29 cellular contexts compared by ENCODE assay signal in genomic region chr3:126944089-126944965, GRCh38. TPM values are rescaled to one million over a fixed set of nuclear protein-coding genes. Genes with fewer than 3 reads are reported as not detected.
DNase-seq lines count a peak whose midpoint lies in the region; ATAC-seq and TF ChIP-seq lines count a peak whose summit lies in the region.
"Had no signal": no experiment of that assay in that cellular context is flagged by ENCODE, and none has a peak within 500 bp of the region (broad histone marks: within the 10 kb centered on the region; RNA-seq: fewer than 3 reads in every experiment).

No MANE protein-coding gene starts in this region.

- H3K27ac ChIP-seq in neural progenitor cell = no peak overlapping the region
- H3K27ac ChIP-seq: adrenal gland, body of pancreas, dorsolateral prefrontal cortex, hepatocyte, ovary, tibial nerve, WERI-Rb-1 had no signal

- no peaks in the 10 kb centered on the region for H3K9me3 ChIP-seq in neural progenitor cell (ENCODE audit: low read depth)
- H3K9me3 ChIP-seq: adrenal gland, body of pancreas, mucosa of descending colon, ovary, tibial nerve had no signal

- CTCF ChIA-PET in activated CD8-positive, alpha-beta memory T cell treated with anti-CD3 and anti-CD28 coated beads, Interleukin-2, amount 10 ng/mL, durations not matched to agents 7 days and 5 days (lab: Charles Lee) = interaction anchor here (0.6 kb wide), 1 partner anchor 1095 kb away, joined by 3 read pairs; no protein-coding TSS in a partner anchor

- no peaks in the 10 kb centered on the region for H3K4me1 ChIP-seq in neural progenitor cell
- H3K4me1 ChIP-seq: adrenal gland, body of pancreas, tibial nerve had no signal

- no peaks in the 10 kb centered on the region for H4K20me1 ChIP-seq in neural progenitor cell (ENCODE audit: low read depth)

- no peaks in the 10 kb centered on the region for H3K9me3 Mint-ChIP-seq in activated CD8-positive, alpha-beta memory T cell treated with anti-CD3 and anti-CD28 coated beads, Interleukin-2, amount 10 ng/mL, durations not matched to agents 7 days and 5 days (ENCODE audit: low read depth)
- no peaks in the 10 kb centered on the region for H3K9me3 Mint-ChIP-seq in activated T-helper 17 cell treated with anti-CD3 and anti-CD28 coated beads, Interleukin-2, amount 50 U/mL, for 72 hours
- no peaks in the 10 kb centered on the region for H3K9me3 Mint-ChIP-seq in neural progenitor cell
- no peaks in the 10 kb centered on the region for H3K9me3 Mint-ChIP-seq in activated naive CD8-positive, alpha-beta T cell treated with anti-CD3 and anti-CD28 coated beads for 36 hours
- H3K9me3 Mint-ChIP-seq: activated naive CD4-positive, alpha-beta T cell treated with anti-CD3 and anti-CD28 coated beads for 36 hours; central memory CD8-positive, alpha-beta T cell; natural killer cell treated with Interleukin-12 subunit alpha and Interleukin-12 subunit beta and Interleukin-15 and Interleukin-18, amount 100 ng/mL, for 72 hours had no signal

- no peaks in the 10 kb centered on the region for H3K79me2 ChIP-seq in neural progenitor cell (ENCODE audit: low read depth)
- H3K79me2 ChIP-seq: hepatocyte had no signal

- no peaks in the 10 kb centered on the region for H3K36me3 Mint-ChIP-seq in activated CD8-positive, alpha-beta memory T cell treated with anti-CD3 and anti-CD28 coated beads, Interleukin-2, amount 10 ng/mL, durations not matched to agents 7 days and 5 days
- H3K36me3 Mint-ChIP-seq in activated T-helper 17 cell treated with anti-CD3 and anti-CD28 coated beads, Interleukin-2, amount 50 U/mL, for 72 hours (ENCODE audit: low read depth) = no peaks in the 10 kb centered on the region
- H3K36me3 Mint-ChIP-seq in neural progenitor cell = peaks cover 4% of the 10 kb centered on the region
- no peaks in the 10 kb centered on the region for H3K36me3 Mint-ChIP-seq in activated naive CD8-positive, alpha-beta T cell treated with anti-CD3 and anti-CD28 coated beads for 36 hours
- H3K36me3 Mint-ChIP-seq: natural killer cell treated with Interleukin-12 subunit alpha and Interleukin-12 subunit beta and Interleukin-15 and Interleukin-18, amount 100 ng/mL, for 72 hours had no signal

- no peak for DNase-seq in activated CD8-positive, alpha-beta memory T cell treated with anti-CD3 and anti-CD28 coated beads, Interleukin-2, amount 10 ng/mL, durations not matched to agents 7 days and 5 days
- no peak for DNase-seq in activated CD8-positive, alpha-beta memory T cell treated with anti-CD3 and anti-CD28 coated beads for 24 hours
- DNase-seq in neural progenitor cell (ENCODE audit: low spot score) = no peak
- no peak for DNase-seq in Ammon's horn (ENCODE audit: low spot score)
- no peak for DNase-seq in activated naive CD8-positive, alpha-beta T cell treated with anti-CD3 and anti-CD28 coated beads for 36 hours
- DNase-seq: 8988T; activated naive CD4-positive, alpha-beta T cell treated with anti-CD3 and anti-CD28 coated beads for 36 hours; body of pancreas; DND-41; foreskin melanocyte; mucosa of descending colon; NCI-H1048; NCI-H2107; NCI-H446; NCI-H774; ovary; retina; stimulated activated CD4-positive, alpha-beta T cell treated with anti-CD3 and anti-CD28 coated beads, Interleukin-1b, Interleukin-23, amount 100 ng/mL, for 48 hours; WERI-Rb-1 had no signal

- no peaks in the 10 kb centered on the region for H3K27me3 ChIP-seq in neural progenitor cell
- H3K27me3 ChIP-seq: adrenal gland, body of pancreas, dorsolateral prefrontal cortex, hepatocyte, ovary, tibial nerve had no signal

- no peak overlapping the region for H3K9ac ChIP-seq in neural progenitor cell

- H3K4me1 Mint-ChIP-seq in activated CD8-positive, alpha-beta memory T cell treated with anti-CD3 and anti-CD28 coated beads, Interleukin-2, amount 10 ng/mL, durations not matched to agents 7 days and 5 days = peaks cover 9% of the 10 kb centered on the region
- H3K4me1 Mint-ChIP-seq in activated T-helper 17 cell treated with anti-CD3 and anti-CD28 coated beads, Interleukin-2, amount 50 U/mL, for 72 hours = peaks cover 7% of the 10 kb centered on the region
- peaks cover 9% of the 10 kb centered on the region for H3K4me1 Mint-ChIP-seq in neural progenitor cell
- H3K4me1 Mint-ChIP-seq in activated naive CD8-positive, alpha-beta T cell treated with anti-CD3 and anti-CD28 coated beads for 36 hours = peaks cover 5% of the 10 kb centered on the region

- TF ChIP-seq CTCF in neural progenitor cell (IDR thresholded peaks at IDR 0.05) = no peak

- no peak overlapping the region for H3K4me3 ChIP-seq in neural progenitor cell
- H3K4me3 ChIP-seq: adrenal gland, body of pancreas, dorsolateral prefrontal cortex, hepatocyte, mucosa of descending colon, ovary, smooth muscle cell, tibial nerve had no signal

- H3K4me2 ChIP-seq in neural progenitor cell = no peak overlapping the region
- H3K4me2 ChIP-seq: hepatocyte, smooth muscle cell had no signal

- H3K27ac Mint-ChIP-seq in activated CD8-positive, alpha-beta memory T cell treated with anti-CD3 and anti-CD28 coated beads, Interleukin-2, amount 10 ng/mL, durations not matched to agents 7 days and 5 days = peak overlapping the region; percentile 2
- H3K27ac Mint-ChIP-seq in activated T-helper 17 cell treated with anti-CD3 and anti-CD28 coated beads, Interleukin-2, amount 50 U/mL, for 72 hours = peak overlapping the region; percentile 29
- H3K27ac Mint-ChIP-seq in neural progenitor cell = peak overlapping the region; percentile 57
- no peak overlapping the region for H3K27ac Mint-ChIP-seq in activated naive CD8-positive, alpha-beta T cell treated with anti-CD3 and anti-CD28 coated beads for 36 hours
- H3K27ac Mint-ChIP-seq: activated naive CD4-positive, alpha-beta T cell treated with anti-CD3 and anti-CD28 coated beads for 36 hours; natural killer cell treated with Interleukin-12 subunit alpha and Interleukin-12 subunit beta and Interleukin-15 and Interleukin-18, amount 100 ng/mL, for 72 hours had no signal

- no peak overlapping the region for H3K4me3 Mint-ChIP-seq in activated CD8-positive, alpha-beta memory T cell treated with anti-CD3 and anti-CD28 coated beads, Interleukin-2, amount 10 ng/mL, durations not matched to agents 7 days and 5 days
- H3K4me3 Mint-ChIP-seq in activated T-helper 17 cell treated with anti-CD3 and anti-CD28 coated beads, Interleukin-2, amount 50 U/mL, for 72 hours = no peak overlapping the region
- H3K4me3 Mint-ChIP-seq in neural progenitor cell = no peak overlapping the region
- no peak overlapping the region for H3K4me3 Mint-ChIP-seq in activated naive CD8-positive, alpha-beta T cell treated with anti-CD3 and anti-CD28 coated beads for 36 hours
- H3K4me3 Mint-ChIP-seq: activated naive CD4-positive, alpha-beta T cell treated with anti-CD3 and anti-CD28 coated beads for 36 hours; central memory CD8-positive, alpha-beta T cell; natural killer cell treated with Interleukin-12 subunit alpha and Interleukin-12 subunit beta and Interleukin-15 and Interleukin-18, amount 100 ng/mL, for 72 hours had no signal

- no peak for ATAC-seq in activated CD8-positive, alpha-beta memory T cell treated with anti-CD3 and anti-CD28 coated beads, Interleukin-2, amount 10 ng/mL, durations not matched to agents 7 days and 5 days
- no peak for ATAC-seq in activated T-helper 17 cell treated with anti-CD3 and anti-CD28 coated beads, Interleukin-2, amount 50 U/mL, for 72 hours (replicated peaks)
- no peak for ATAC-seq in GM18511 (IDR thresholded peaks at IDR 0.05; ENCODE audit: unreplicated experiment)
- no peak for ATAC-seq in GM21381 (IDR thresholded peaks at IDR 0.05; ENCODE audit: unreplicated experiment)
- ATAC-seq: body of pancreas, mucosa of descending colon had no signal

- no peak overlapping the region for H2AFZ ChIP-seq in neural progenitor cell (replicated peaks)
- H2AFZ ChIP-seq: hepatocyte had no signal

- no peaks in the 10 kb centered on the region for H3F3A ChIP-seq in neural progenitor cell (ENCODE audit: low read depth)

- no peaks in the 10 kb centered on the region for H3K27me3 Mint-ChIP-seq in activated CD8-positive, alpha-beta memory T cell treated with anti-CD3 and anti-CD28 coated beads, Interleukin-2, amount 10 ng/mL, durations not matched to agents 7 days and 5 days
- H3K27me3 Mint-ChIP-seq in activated T-helper 17 cell treated with anti-CD3 and anti-CD28 coated beads, Interleukin-2, amount 50 U/mL, for 72 hours = no peaks in the 10 kb centered on the region
- peaks cover 3% of the 10 kb centered on the region for H3K27me3 Mint-ChIP-seq in neural progenitor cell (ENCODE audit: insufficient read depth, low read depth)
- no peaks in the 10 kb centered on the region for H3K27me3 Mint-ChIP-seq in activated naive CD8-positive, alpha-beta T cell treated with anti-CD3 and anti-CD28 coated beads for 36 hours
- H3K27me3 Mint-ChIP-seq: central memory CD8-positive, alpha-beta T cell had no signal

- H3K36me3 ChIP-seq in neural progenitor cell = no peaks in the 10 kb centered on the region
- H3K36me3 ChIP-seq: adrenal gland, ovary, WERI-Rb-1 had no signal

RNA-seq across cellular contexts. Expression of gene PLXNA1, which starts 38.6 kb away (rescaled TPM):
- 10 to 100 TPM in 1 of 2 experiments, 1 to 10 TPM in 1; 4.6 to 15.0 TPM for total RNA-seq in activated CD8-positive, alpha-beta memory T cell treated with anti-CD3 and anti-CD28 coated beads, Interleukin-2, amount 10 ng/mL, durations not matched to agents 7 days and 5 days
- 1 to 10 TPM; 7.1 to 9.3 TPM for total RNA-seq in activated T-helper 17 cell treated with anti-CD3 and anti-CD28 coated beads, Interleukin-2, amount 50 U/mL, for 72 hours
- total RNA-seq in neural progenitor cell (ENCODE audit: low replicate concordance) = 34.7 and 89.1 TPM in 2 replicates
- total RNA-seq in activated naive CD8-positive, alpha-beta T cell treated with anti-CD3 and anti-CD28 coated beads for 36 hours = 1 to 10 TPM; 6.6 to 7.5 TPM
